ENCODE assay signal across 13 cellular contexts in the genomic region with DNA sequence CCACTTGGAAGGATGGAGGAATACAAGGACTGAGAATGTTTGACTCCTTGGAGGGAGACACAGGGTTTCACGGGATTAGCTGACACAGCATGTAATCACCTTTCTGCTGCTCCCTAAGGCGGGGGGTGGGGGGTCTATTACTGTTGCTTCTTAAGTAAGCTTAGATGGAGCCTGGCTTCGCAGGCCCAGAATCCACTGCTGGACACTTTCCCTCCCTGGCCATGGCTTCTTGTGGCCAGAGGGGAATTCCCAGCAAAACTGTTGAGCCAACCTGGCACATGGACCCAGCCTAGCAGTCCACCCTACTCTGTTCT. TPM values are rescaled to one million over a fixed set of nuclear protein-coding genes. Genes with fewer than 3 reads are reported as not detected.
DNase-seq lines count a peak whose midpoint lies in the region; ATAC-seq and TF ChIP-seq lines count a peak whose summit lies in the region.
"Had no signal": no experiment of that assay in that cellular context is flagged by ENCODE, and none has a peak within 500 bp of the region (broad histone marks: within the 10 kb centered on the region; RNA-seq: fewer than 3 reads in every experiment).

No MANE protein-coding gene starts in this region.

- ATAC-seq in activated T-helper 17 cell treated with anti-CD3 and anti-CD28 coated beads, Interleukin-2, amount 50 U/mL, for 72 hours (replicated peaks) = no peak

- peak overlapping the region; percentile 1 for H3K27ac Mint-ChIP-seq in progenitor cell of endocrine pancreas
- no peak overlapping the region for H3K27ac Mint-ChIP-seq in activated T-helper 17 cell treated with anti-CD3 and anti-CD28 coated beads, Interleukin-2, amount 50 U/mL, for 72 hours
- H3K27ac Mint-ChIP-seq: B cell had no signal

- H3K4me1 Mint-ChIP-seq in progenitor cell of endocrine pancreas (ENCODE audit: low read depth) = peaks cover 9% of the 10 kb centered on the region
- H3K4me1 Mint-ChIP-seq in activated T-helper 17 cell treated with anti-CD3 and anti-CD28 coated beads, Interleukin-2, amount 50 U/mL, for 72 hours = peaks cover 6% of the 10 kb centered on the region

- no peak overlapping the region for H3K4me3 Mint-ChIP-seq in progenitor cell of endocrine pancreas (ENCODE audit: low read depth)
- H3K4me3 Mint-ChIP-seq in activated T-helper 17 cell treated with anti-CD3 and anti-CD28 coated beads, Interleukin-2, amount 50 U/mL, for 72 hours = no peak overlapping the region
- H3K4me3 Mint-ChIP-seq: B cell had no signal

- DNase-seq in AG10803 (ENCODE audit: low read depth) (peak; percentile 45), NCI-H69 (lab: John Stamatoyannopoulos, UW) (peak; percentile 51), fibroblast of peridontal ligament (ENCODE audit: extremely low read depth) (peak; percentile 25), progenitor cell of endocrine pancreas (ENCODE audit: low spot score, unreplicated experiment) (no peak), AG08396 (ENCODE audit: low spot score) (no peak), mesenteric fat pad (ENCODE audit: low spot score) (no peak)
- no peak for DNase-seq in activated CD4-positive, alpha-beta T cell treated with anti-CD3 and anti-CD28 coated beads for 4 hours
- DNase-seq: activated CD4-positive, alpha-beta T cell treated with anti-CD3 and anti-CD28 coated beads for 48 hours; NCI-H187 treated with DMSO at 0.1 percent for 48 hours; NK-92 treated with Interleukin-12 subunit alpha and Interleukin-12 subunit beta, amount 100 ng/mL, for 24 hours; SW 1271 had no signal

- peaks cover 11% of the 10 kb centered on the region for H3K27me3 Mint-ChIP-seq in progenitor cell of endocrine pancreas
- H3K27me3 Mint-ChIP-seq in activated T-helper 17 cell treated with anti-CD3 and anti-CD28 coated beads, Interleukin-2, amount 50 U/mL, for 72 hours = peaks cover 12% of the 10 kb centered on the region

- peaks cover 2% of the 10 kb centered on the region for H3K9me3 Mint-ChIP-seq in progenitor cell of endocrine pancreas (ENCODE audit: low read depth)
- H3K9me3 Mint-ChIP-seq in activated T-helper 17 cell treated with anti-CD3 and anti-CD28 coated beads, Interleukin-2, amount 50 U/mL, for 72 hours = no peaks in the 10 kb centered on the region

- H3K36me3 Mint-ChIP-seq in progenitor cell of endocrine pancreas (ENCODE audit: insufficient read depth) = peaks cover 2% of the 10 kb centered on the region
- H3K36me3 Mint-ChIP-seq in activated T-helper 17 cell treated with anti-CD3 and anti-CD28 coated beads, Interleukin-2, amount 50 U/mL, for 72 hours (ENCODE audit: low read depth) = no peaks in the 10 kb centered on the region

- TF ChIP-seq CTCF in AG10803 (conservative IDR thresholded peaks at IDR 0.05; ENCODE audit: low read length) (no peak), progenitor cell of endocrine pancreas (IDR thresholded peaks at IDR 0.05; ENCODE audit: unreplicated experiment) (no peak)

- no peak overlapping the region; the same call in 1 of the 2 replicates for H3K4me3 ChIP-seq in AG10803 (ENCODE audit: low read length)

RNA-seq across cellular contexts. Expression of gene DLG1, which starts 55.4 kb away (rescaled TPM):
- 99.6 and 115 TPM in 2 replicates for total RNA-seq in progenitor cell of endocrine pancreas
- 10 to 100 TPM; 64.5 to 64.7 TPM for total RNA-seq in activated T-helper 17 cell treated with anti-CD3 and anti-CD28 coated beads, Interleukin-2, amount 50 U/mL, for 72 hours
- 68.5 TPM for total RNA-seq in mesenteric fat pad

Comparison
In these comparisons a context has a peak if more than half of its experiments do, and no peak if none do; other contexts are left out.
1. DNase-seq: peak in AG10803 (single experiment), NCI-H69 (single experiment) and fibroblast of peridontal ligament (single experiment); none in progenitor cell of endocrine pancreas (single experiment), activated CD4-positive, alpha-beta T cell treated with anti-CD3 and anti-CD28 coated beads for 4 hours (0 of 2), AG08396 (single experiment) and mesenteric fat pad (single experiment).